ENCODE assay signal across 8 cellular contexts in genomic region chr10:101041252-101041761, GRCh38. TPM values are rescaled to one million over a fixed set of nuclear protein-coding genes. Genes with fewer than 3 reads are reported as not detected.
DNase-seq lines count a peak whose midpoint lies in the region; ATAC-seq, FAIRE-seq and TF ChIP-seq lines count a peak whose summit lies in the region.

No MANE protein-coding gene starts in this region.

- peaks cover 2% of the 10 kb centered on the region for H3K27me3 Mint-ChIP-seq in HFFc6 (ENCODE audit: insufficient read depth)
- H3K27me3 Mint-ChIP-seq in T-helper 1 cell treated with Interleukin-12 subunit alpha and Interleukin-12 subunit beta and Interleukin-4 antibody, amounts not matched to agents 30 μg/mL and 1 μg/mL, for 36 hours (ENCODE audit: low read depth): peaks cover 22% of the 10 kb centered on the region
- peaks cover 4% of the 10 kb centered on the region for H3K27me3 Mint-ChIP-seq in astrocyte (ENCODE audit: low read depth, unreplicated experiment)

- H3K9ac ChIP-seq in astrocyte (ENCODE audit: low read length): no peak overlapping the region

- peaks cover 19% of the 10 kb centered on the region for H3K36me3 Mint-ChIP-seq in HFFc6 (ENCODE audit: low read depth)
- peaks cover 21% of the 10 kb centered on the region for H3K36me3 Mint-ChIP-seq in T-helper 1 cell treated with Interleukin-12 subunit alpha and Interleukin-12 subunit beta and Interleukin-4 antibody, amounts not matched to agents 30 μg/mL and 1 μg/mL, for 36 hours (ENCODE audit: low read depth)
- H3K36me3 Mint-ChIP-seq in astrocyte (ENCODE audit: low read depth, unreplicated experiment): peaks cover 23% of the 10 kb centered on the region

- H4K20me1 ChIP-seq in astrocyte (ENCODE audit: insufficient read depth, low read length): peaks cover 47% of the 10 kb centered on the region

- no peaks in the 10 kb centered on the region for H3K27me3 ChIP-seq in astrocyte (ENCODE audit: insufficient read depth, low read length)

- H3K79me2 ChIP-seq in astrocyte (ENCODE audit: insufficient read depth, low read length): no peaks in the 10 kb centered on the region

- peaks cover 34% of the 10 kb centered on the region for H3K36me3 ChIP-seq in astrocyte (ENCODE audit: insufficient read depth, low read length)

- H3K4me1 Mint-ChIP-seq in HFFc6 (ENCODE audit: low read depth) (peaks cover 37% of the 10 kb centered on the region), astrocyte (ENCODE audit: low read depth, unreplicated experiment) (peaks cover 14% of the 10 kb centered on the region)
- peaks cover 18% of the 10 kb centered on the region for H3K4me1 Mint-ChIP-seq in T-helper 1 cell treated with Interleukin-12 subunit alpha and Interleukin-12 subunit beta and Interleukin-4 antibody, amounts not matched to agents 30 μg/mL and 1 μg/mL, for 36 hours (ENCODE audit: low read depth)

- no peak overlapping the region for H2AFZ ChIP-seq in astrocyte (ENCODE audit: low read depth, low read length)

- H3K9me3 Mint-ChIP-seq in HFFc6 (no peaks in the 10 kb centered on the region), astrocyte (ENCODE audit: unreplicated experiment) (no peaks in the 10 kb centered on the region)
- no peaks in the 10 kb centered on the region for H3K9me3 Mint-ChIP-seq in T-helper 1 cell treated with Interleukin-12 subunit alpha and Interleukin-12 subunit beta and Interleukin-4 antibody, amounts not matched to agents 30 μg/mL and 1 μg/mL, for 36 hours

- no peaks in the 10 kb centered on the region for H3K9me3 ChIP-seq in astrocyte (ENCODE audit: insufficient read depth, low read depth, low read length)

- H3K4me3 ChIP-seq in astrocyte (ENCODE audit: insufficient read depth, low read depth, low read length): no peak overlapping the region

- peak; percentile 64 for DNase-seq in GDM1 (lab: John Stamatoyannopoulos, UW)
- peak; percentile 82 for DNase-seq in HFFc6
- DNase-seq in NCI-H1436 treated with DMSO at 0.1 percent for 48 hours (lab: John Stamatoyannopoulos, UW): peak; percentile 51
- DNase-seq in astrocyte (ENCODE audit: low read depth): peak; percentile 73
- DNase-seq in hypothalamus (lab: John Stamatoyannopoulos, UW): peak in 45 of 51 donors; percentile 12 to 85 (median 61)
- peak; percentile 52 to 67 for DNase-seq in stimulated activated CD4-positive, alpha-beta T cell treated with anti-CD3 and anti-CD28 coated beads, Interleukin-12 subunit alpha, Interleukin-12 subunit beta, amount 100 ng/mL, for 24 hours (ENCODE audit: low read depth in 2 of 2)

- TF ChIP-seq CTCF in HFFc6 (IDR thresholded peaks at IDR 0.05): peak; percentile 91
- peak; percentile 82 for TF ChIP-seq CTCF in astrocyte (IDR thresholded peaks at IDR 0.05; ENCODE audit: insufficient read depth, low read depth, low read length)

- no peak for FAIRE-seq in astrocyte (lab: Jason Lieb, UNC)

- H3K4me3 Mint-ChIP-seq in HFFc6 (no peak overlapping the region; the same call in 1 of the 2 replicates), astrocyte (ENCODE audit: unreplicated experiment) (peak overlapping the region; percentile 16)
- no peak overlapping the region for H3K4me3 Mint-ChIP-seq in T-helper 1 cell treated with Interleukin-12 subunit alpha and Interleukin-12 subunit beta and Interleukin-4 antibody, amounts not matched to agents 30 μg/mL and 1 μg/mL, for 36 hours

- ATAC-seq in GM18873 (IDR thresholded peaks at IDR 0.05; ENCODE audit: low FRiP score, unreplicated experiment): no peak

- H3K27ac Mint-ChIP-seq in HFFc6 (peak overlapping the region; percentile 100), astrocyte (ENCODE audit: unreplicated experiment) (peak overlapping the region; percentile 81)
- peak overlapping the region; percentile 7 for H3K27ac Mint-ChIP-seq in T-helper 1 cell treated with Interleukin-12 subunit alpha and Interleukin-12 subunit beta and Interleukin-4 antibody, amounts not matched to agents 30 μg/mL and 1 μg/mL, for 36 hours

- no peak overlapping the region for H3K27ac ChIP-seq in astrocyte (ENCODE audit: low read depth, low read length)

- peaks cover 14% of the 10 kb centered on the region for H3K4me1 ChIP-seq in astrocyte (ENCODE audit: insufficient read depth, low read length)

- H3K4me2 ChIP-seq in astrocyte (ENCODE audit: low read length): no peak overlapping the region

RNA-seq across cellular contexts. Expression of gene SFXN3, which starts 10.3 kb away (rescaled TPM):
- total RNA-seq in HFFc6 (2021; fragmentation: NEBNext Ultra II Directional; extraction: Animal tissue kit (Norgen Biotek cat#: 25700)): 10 to 100 TPM; 44.1 to 57.4 (median 50.5) TPM
- total RNA-seq in astrocyte: 59.2 and 68.3 TPM in 2 replicates

RNA-seq across cellular contexts. Expression of gene PDZD7, which starts 10.4 kb away (rescaled TPM):
- total RNA-seq in HFFc6 (2021; fragmentation: NEBNext Ultra II Directional; extraction: Animal tissue kit (Norgen Biotek cat#: 25700)): 1 to 10 TPM; 1.1 to 1.9 (median 1.2) TPM
- 2.2 and 4.5 TPM in 2 replicates for total RNA-seq in astrocyte

RNA-seq across cellular contexts. Expression of gene KAZALD1, which starts 20.5 kb away (rescaled TPM):
- total RNA-seq in HFFc6 (2021; fragmentation: NEBNext Ultra II Directional; extraction: Animal tissue kit (Norgen Biotek cat#: 25700)): 10 to 100 TPM; 14.5 to 21.1 (median 19.9) TPM
- 8.1 and 9.6 TPM in 2 replicates for total RNA-seq in astrocyte

RNA-seq across cellular contexts. Expression of gene LZTS2, which starts 41.7 kb away (rescaled TPM):
- 10 to 100 TPM; 66.8 to 80.5 (median 74.6) TPM for total RNA-seq in HFFc6 (2021; fragmentation: NEBNext Ultra II Directional; extraction: Animal tissue kit (Norgen Biotek cat#: 25700))
- 69.9 and 73.9 TPM in 2 replicates for total RNA-seq in astrocyte

RNA-seq across cellular contexts. Expression of gene TWNK, which starts 54.0 kb away (rescaled TPM):
- 1 to 10 TPM; 5.7 to 9.5 (median 7.0) TPM for total RNA-seq in HFFc6 (2021; fragmentation: NEBNext Ultra II Directional; extraction: Animal tissue kit (Norgen Biotek cat#: 25700))
- 12.9 TPM in 2 replicates for total RNA-seq in astrocyte

Comparison
In these comparisons a context has a peak if more than half of its experiments do, and no peak if none do; other contexts are left out.
1. H3K27ac Mint-ChIP-seq: peak in every context shown above with its lines; median percentile 100 in HFFc6; 81 in astrocyte; 7 in T-helper 1 cell treated with Interleukin-12 subunit alpha and Interleukin-12 subunit beta and Interleukin-4 antibody, amounts not matched to agents 30 μg/mL and 1 μg/mL, for 36 hours.